In genomic region chr9:112112941-112113399, GRCh38 we compare ENCODE assay signal across 8 cellular contexts.
A peak's percentile ranks its signal among the peaks of the same experiment; 100 is the strongest.
DNase-seq lines count a peak whose midpoint lies in the region; TF ChIP-seq lines count a peak whose summit lies in the region.

No MANE protein-coding gene starts in this region.

- H2BK5ac ChIP-seq in trophoblast cell (ENCODE audit: low read depth, low read length, poor library complexity), result no peak overlapping the region

- no peak overlapping the region for H3K4me3 ChIP-seq in OCI-LY7 (ENCODE audit: low read depth, low read length, poor library complexity, severe bottlenecking)
- H3K4me3 ChIP-seq in trophoblast cell (ENCODE audit: low read depth, low read length), result no peak overlapping the region

- no peak overlapping the region for H4K8ac ChIP-seq in trophoblast cell (ENCODE audit: low read depth, low read length)

- no peaks in the 10 kb centered on the region for H4K20me1 ChIP-seq in OCI-LY7 (ENCODE audit: insufficient read depth, low read length)

- POLR2A ChIA-PET in OCI-LY7 (lab: Charles Lee), result interaction anchor here (0.6 to 1.8 kb wide), 4 partner anchors 11 to 652 kb away, joined by 3 to 5 read pairs (median 4); no protein-coding TSS in a partner anchor

- H3K36me3 Mint-ChIP-seq in chondrocyte (ENCODE audit: low read depth) (peaks cover 4% of the 10 kb centered on the region), endothelial cell (ENCODE audit: low read depth, unreplicated experiment) (no peaks in the 10 kb centered on the region)

- H3K79me1 ChIP-seq in trophoblast cell (ENCODE audit: low read length), result no peaks in the 10 kb centered on the region

- H3K27ac Mint-ChIP-seq in chondrocyte (ENCODE audit: unreplicated experiment) (peak overlapping the region; percentile 95), endothelial cell (ENCODE audit: unreplicated experiment) (no peak overlapping the region)

- H3K27me3 Mint-ChIP-seq in chondrocyte (ENCODE audit: low read depth), result no peaks in the 10 kb centered on the region
- peaks cover 1% of the 10 kb centered on the region for H3K27me3 Mint-ChIP-seq in endothelial cell (ENCODE audit: unreplicated experiment)

- WGBS in trophoblast cell (ENCODE audit: extremely low coverage, insufficient coverage, insufficient read length), result no CpG with 5 or more reads among the region's 1 CpG

- H3K9me3 ChIP-seq in OCI-LY7 (ENCODE audit: low read length) (no peaks in the 10 kb centered on the region), trophoblast cell (ENCODE audit: insufficient read depth, low read depth, low read length) (peaks cover 1% of the 10 kb centered on the region)

- H4K12ac ChIP-seq in trophoblast cell (ENCODE audit: low read depth, low read length), result no peak overlapping the region

- H3K9ac ChIP-seq in trophoblast cell (ENCODE audit: low read length), result no peak overlapping the region

- H3K79me2 ChIP-seq in OCI-LY7 (ENCODE audit: insufficient read depth, low read depth, low read length), result no peaks in the 10 kb centered on the region
- H3K79me2 ChIP-seq in trophoblast cell (ENCODE audit: control insufficient read depth, insufficient read depth, low read length, poor library complexity), result no peaks in the 10 kb centered on the region

- H2AFZ ChIP-seq in OCI-LY7 (ENCODE audit: low read length), result no peak overlapping the region
- H2AFZ ChIP-seq in trophoblast cell (ENCODE audit: insufficient read depth, low read length, poor library complexity), result no peak overlapping the region

- H3K14ac ChIP-seq in trophoblast cell (ENCODE audit: low read length), result no peak overlapping the region

- no peak overlapping the region for H3K4me3 Mint-ChIP-seq in chondrocyte (ENCODE audit: unreplicated experiment)
- H3K4me3 Mint-ChIP-seq in endothelial cell (ENCODE audit: unreplicated experiment), result no peak overlapping the region

- CTCF ChIA-PET in OCI-LY7 (lab: Charles Lee; ENCODE audit: unreplicated experiment), result no interaction called here

- no peak overlapping the region for H4K91ac ChIP-seq in trophoblast cell (ENCODE audit: low read depth, low read length)

- TF ChIP-seq CTCF in 22Rv1 (IDR thresholded peaks at IDR 0.05) (peak; percentile 71), OCI-LY7 (conservative IDR thresholded peaks at IDR 0.05; ENCODE audit: low read length) (peak; percentile 36; the same call in 1 of the 2 replicates), chondrocyte (IDR thresholded peaks at IDR 0.05) (peak; percentile 74), endothelial cell (IDR thresholded peaks at IDR 0.05; ENCODE audit: unreplicated experiment) (no peak)

- H3K27ac ChIP-seq in 22Rv1 (no peak overlapping the region), OCI-LY7 (ENCODE audit: low read depth, low read length, poor library complexity, severe bottlenecking) (no peak overlapping the region), trophoblast cell (ENCODE audit: low read depth, low read length) (no peak overlapping the region)

- H3K36me3 ChIP-seq in OCI-LY7 (ENCODE audit: insufficient read depth, low read length), result no peaks in the 10 kb centered on the region
- H3K36me3 ChIP-seq in trophoblast cell (ENCODE audit: control insufficient read depth in 1 of 2, insufficient read depth in 2 of 2, low read length in 2 of 2), result peaks cover 0 to 4% of the 10 kb centered on the region in 2 experiments

- no peak overlapping the region for H3K23ac ChIP-seq in trophoblast cell (ENCODE audit: low read length)

- DNase-seq in ELR (ENCODE audit: low read depth) (peak; percentile 82), OCI-LY7 (ENCODE audit: low spot score) (peak; percentile 10), chondrocyte (ENCODE audit: low spot score) (no peak), trophoblast cell (peak; percentile 92 to 97), AG08396 (ENCODE audit: low spot score) (no peak), DMS79 treated with DMSO at 0.1 percent for 48 hours (lab: John Stamatoyannopoulos, UW) (no peak), endothelial cell (ENCODE audit: low spot score) (no peak)

- BruUV-seq in OCI-LY7 (replicated peaks; lab: Mats Ljungman, UMichigan), result no TSS peak

- no peaks in the 10 kb centered on the region for H3K9me2 ChIP-seq in OCI-LY7 (ENCODE audit: insufficient read depth, low read length)

- H3K9me3 Mint-ChIP-seq in chondrocyte (ENCODE audit: low read depth) (no peaks in the 10 kb centered on the region), endothelial cell (ENCODE audit: unreplicated experiment) (no peaks in the 10 kb centered on the region)

- H2AK5ac ChIP-seq in trophoblast cell (ENCODE audit: low read length), result no peak overlapping the region

- H2BK12ac ChIP-seq in trophoblast cell (ENCODE audit: low read length), result no peak overlapping the region

- H3K4me1 ChIP-seq in OCI-LY7 (ENCODE audit: insufficient read depth, low read length, poor library complexity, severe bottlenecking) (no peaks in the 10 kb centered on the region), trophoblast cell (ENCODE audit: control insufficient read depth in 1 of 2, insufficient read depth in 2 of 2, low read length in 2 of 2) (peaks cover 0 to 5% of the 10 kb centered on the region in 2 experiments)

- no peak overlapping the region for H3K4ac ChIP-seq in trophoblast cell (ENCODE audit: low read depth, low read length)

- H2BK120ac ChIP-seq in trophoblast cell (ENCODE audit: insufficient read depth, low read length, poor library complexity), result no peak overlapping the region

- intact Hi-C loops in OCI-LY7 (cut with micrococcal nuclease; ENCODE audit: unreplicated experiment), result no loop called here

- no peak overlapping the region for H3K4me2 ChIP-seq in OCI-LY7 (ENCODE audit: low read length)
- no peak overlapping the region for H3K4me2 ChIP-seq in trophoblast cell (ENCODE audit: low read length)

- no peaks in the 10 kb centered on the region for H3K27me3 ChIP-seq in trophoblast cell (ENCODE audit: insufficient read depth, low read length)

- peaks cover 15% of the 10 kb centered on the region for H3K4me1 Mint-ChIP-seq in chondrocyte (ENCODE audit: low read depth)
- no peaks in the 10 kb centered on the region for H3K4me1 Mint-ChIP-seq in endothelial cell (ENCODE audit: unreplicated experiment)

- H3K18ac ChIP-seq in trophoblast cell (ENCODE audit: low read length), result no peak overlapping the region

Comparison
In these comparisons a context has a peak if more than half of its experiments do, and no peak if none do; other contexts are left out.
1. DNase-seq: peak in ELR (single experiment), OCI-LY7 (single experiment) and trophoblast cell (2 of 2); none in chondrocyte (single experiment), AG08396 (single experiment), DMS79 treated with DMSO at 0.1 percent for 48 hours (single experiment) and endothelial cell (single experiment).